Comparison of ENCODE assay signal across 8 cellular contexts in genomic region chr6:170280689-170281045, GRCh38. TPM values are rescaled to one million over a fixed set of nuclear protein-coding genes. Genes with fewer than 3 reads are reported as not detected.
DNase-seq lines count a peak whose midpoint lies in the region; ATAC-seq and TF ChIP-seq lines count a peak whose summit lies in the region.
"Had no signal": no experiment of that assay in that cellular context is flagged by ENCODE, and none has a peak within 500 bp of the region (broad histone marks: within the 10 kb centered on the region; RNA-seq: fewer than 3 reads in every experiment).

No MANE protein-coding gene starts in this region.

- H3K27ac Mint-ChIP-seq in effector memory CD8-positive, alpha-beta T cell: peak overlapping the region in 1 of 2 donors; percentile 22

- H3K36me3 ChIP-seq in skeletal muscle tissue (ENCODE audit: control insufficient read depth in 3 of 3, insufficient read depth in 3 of 3, low read length in 3 of 3): peaks cover 3 to 14% (median 13%) of the 10 kb centered on the region in 3 donors

- peak overlapping the region; percentile 65 to 90 (median 77) for H3K9ac ChIP-seq in skeletal muscle tissue (ENCODE audit: low read depth in 1 of 3, low read length in 3 of 3)

- in situ Hi-C loops in ACHN (cut with HindIII; ENCODE audit: low pct_ligation_motif_present, low pct_unique_long_range_greater_than_20kb, low sequenced_read_pairs): no loop called here

- peak; percentile 34 for ATAC-seq in GM19025 (IDR thresholded peaks at IDR 0.05; ENCODE audit: low read depth, unreplicated experiment)
- ATAC-seq in HG03432 (IDR thresholded peaks at IDR 0.05; ENCODE audit: unreplicated experiment): peak; percentile 26
- peak; percentile 71 for ATAC-seq in effector memory CD8-positive, alpha-beta T cell (replicated peaks)

- peaks cover 20 to 30% (median 24%) of the 10 kb centered on the region in 3 donors for H3K4me1 ChIP-seq in skeletal muscle tissue (ENCODE audit: control insufficient read depth in 3 of 3, insufficient read depth in 3 of 3, low read length in 3 of 3)

- TF ChIP-seq POLR2A in lower leg skin (IDR thresholded peaks at IDR 0.05): no peak

- H3K36me3 Mint-ChIP-seq in effector memory CD8-positive, alpha-beta T cell (ENCODE audit: insufficient read depth): peaks cover 2% of the 10 kb centered on the region

- peak overlapping the region; percentile 72 to 79 (median 75) for H3K4me3 ChIP-seq in skeletal muscle tissue (ENCODE audit: low read length in 3 of 3)
- no peak overlapping the region for H3K4me3 ChIP-seq in lower leg skin (ENCODE audit: low read depth, poor library complexity, severe bottlenecking)

- peak overlapping the region; percentile 75 for H3K27ac ChIP-seq in skeletal muscle tissue (ENCODE audit: low read depth, low read length)

- WGBS in lower leg skin, 2 donors: 68 to 72% methylated on average over 23 of the region's 23 CpGs

- peak overlapping the region; percentile 56 to 65 for H3K4me3 Mint-ChIP-seq in effector memory CD8-positive, alpha-beta T cell

- H3K9me3 ChIP-seq in skeletal muscle tissue (ENCODE audit: control insufficient read depth in 3 of 3, low read length in 3 of 3): no peaks in the 10 kb centered on the region

- H3K4me1 Mint-ChIP-seq in effector memory CD8-positive, alpha-beta T cell (ENCODE audit: low read depth in 2 of 2): peaks cover 2 to 16% of the 10 kb centered on the region in 2 donors

- TF ChIP-seq CTCF in lower leg skin (IDR thresholded peaks at IDR 0.05): no peak

- intact Hi-C loops in lower leg skin (cut with DNase I; ENCODE audit: low total_unique reads): loop anchor here (10.0 kb wide), 1 partner anchor 446 kb away; no protein-coding TSS in a partner anchor

- DNase-seq in effector memory CD8-positive, alpha-beta T cell: no peak
- DNase-seq in NCI-H2107 (lab: John Stamatoyannopoulos, UW) (no peak), ACHN (no peak), lower leg skin (ENCODE audit: low spot score in 2 of 2) (no peak)
- DNase-seq: cortex of kidney had no signal

- peaks cover 16 to 61% of the 10 kb centered on the region in 2 donors for H3K27me3 Mint-ChIP-seq in effector memory CD8-positive, alpha-beta T cell

- H3K27me3 ChIP-seq in skeletal muscle tissue (ENCODE audit: control insufficient read depth in 3 of 3, insufficient read depth in 3 of 3, low read length in 3 of 3): peaks cover 0 to 6% (median 0%) of the 10 kb centered on the region in 3 donors

- H3K9me3 Mint-ChIP-seq in effector memory CD8-positive, alpha-beta T cell: no peaks in the 10 kb centered on the region

RNA-seq across cellular contexts. Expression of gene DLL1, which starts 10.2 kb away (rescaled TPM):
- total RNA-seq in skeletal muscle tissue: 13.6 TPM
- total RNA-seq in lower leg skin: 10 to 100 TPM; 40.6 to 53.7 (median 47.5) TPM

RNA-seq across cellular contexts. Expression of gene FAM120B, which starts 25.9 kb away (rescaled TPM):
- total RNA-seq in skeletal muscle tissue (33.9 TPM), lower leg skin (10 to 100 TPM; 21.8 to 25.7 (median 22.7) TPM)
